Comparison of ENCODE assay signal across 1 cellular context in genomic region chr20:32527447-32528055, GRCh38.
A peak's percentile ranks its signal among the peaks of the same experiment; 100 is the strongest.
TF ChIP-seq lines count a peak whose summit lies in the region.

No MANE protein-coding gene starts in this region.

TF ChIP-seq in HepG2, 621 proteins besides CTCF, POLR2A, EP300 and RAD21 (continued from another document and continues in another):
- TF ChIP-seq ZNF280B (CRISPR knock-in tag; IDR thresholded peaks at IDR 0.05; ENCODE audit: borderline replicate concordance) (0 out of 2 replicates have a peak, but pooled peaks have one; percentile 15), MLXIP (CRISPR knock-in tag; IDR thresholded peaks at IDR 0.05; ENCODE audit: borderline replicate concordance) (no peak), CEBPG (CRISPR knock-in tag; IDR thresholded peaks at IDR 0.05) (no peak), ZNF567 (CRISPR knock-in tag; IDR thresholded peaks at IDR 0.05; ENCODE audit: borderline replicate concordance) (no peak), ZNF10 (CRISPR knock-in tag; IDR thresholded peaks at IDR 0.05; ENCODE audit: borderline replicate concordance, low read depth) (no peak), SMYD3 (CRISPR knock-in tag; IDR thresholded peaks at IDR 0.05) (no peak), NRL (CRISPR knock-in tag; IDR thresholded peaks at IDR 0.05; ENCODE audit: borderline replicate concordance) (peak; percentile 52; the same call in 1 of the 2 replicates), ZKSCAN5 (CRISPR knock-in tag; IDR thresholded peaks at IDR 0.05) (no peak), ZNF776 (CRISPR knock-in tag; IDR thresholded peaks at IDR 0.05) (peak; percentile 27; the same call in 1 of the 2 replicates), NR0B2 (CRISPR knock-in tag; IDR thresholded peaks at IDR 0.05) (0 out of 2 replicates have a peak, but pooled peaks have one; percentile 32), ATF7-NPFF (CRISPR knock-in tag; IDR thresholded peaks at IDR 0.05; ENCODE audit: low read depth) (no peak), DZIP1 (CRISPR knock-in tag; IDR thresholded peaks at IDR 0.05) (peak; percentile 39; the same call in 1 of the 2 replicates), RERE (CRISPR knock-in tag; IDR thresholded peaks at IDR 0.05; ENCODE audit: low read depth) (no peak), PATZ1 (CRISPR knock-in tag; IDR thresholded peaks at IDR 0.05) (peak; percentile 48; the same call in 1 of the 2 replicates), ZBTB4 (CRISPR knock-in tag; IDR thresholded peaks at IDR 0.05; ENCODE audit: borderline replicate concordance) (peak; percentile 44; the same call in 1 of the 2 replicates), RNF2 (conservative IDR thresholded peaks at IDR 0.05; ENCODE audit: low read depth) (no peak), GMEB1 (CRISPR knock-in tag; IDR thresholded peaks at IDR 0.05; ENCODE audit: borderline replicate concordance) (no peak), ZNF281 (CRISPR knock-in tag; IDR thresholded peaks at IDR 0.05; ENCODE audit: borderline replicate concordance) (peak; percentile 65; the same call in 1 of the 2 replicates), THAP9 (CRISPR knock-in tag; IDR thresholded peaks at IDR 0.05; ENCODE audit: borderline replicate concordance) (no peak; the same call in 1 of the 2 replicates)
